1 cellular context compared by ENCODE assay signal in the genomic region with DNA sequence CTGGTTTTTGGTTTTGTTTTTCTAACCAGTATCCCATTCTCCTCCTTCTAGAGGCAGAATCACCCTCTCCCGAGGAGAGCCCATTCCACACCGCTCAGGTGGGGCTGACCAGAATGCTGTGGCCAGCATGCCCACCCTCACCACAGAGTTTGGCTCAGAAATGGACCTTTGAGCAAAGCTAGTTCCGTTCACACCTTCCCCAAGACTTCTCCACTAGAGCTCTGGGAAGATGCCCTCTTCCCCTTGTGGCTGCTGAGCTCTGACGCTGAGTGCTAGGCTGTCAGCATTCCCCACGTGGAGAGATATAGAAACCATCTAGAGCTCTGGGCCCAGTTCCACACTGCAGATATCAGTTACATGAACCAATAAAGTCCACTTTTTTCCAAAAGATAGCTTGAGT.
TF ChIP-seq lines count a peak whose summit lies in the region.

No MANE protein-coding gene starts in this region.

TF ChIP-seq in IMR-90, 13 proteins besides CTCF, POLR2A, EP300 and RAD21:
- no peak for TF ChIP-seq BHLHE40 (IDR thresholded peaks at IDR 0.05; ENCODE audit: low read depth, low read length)
- no peak for TF ChIP-seq CEBPB (IDR thresholded peaks at IDR 0.05; ENCODE audit: low read depth, low read length)
- TF ChIP-seq RFX5 (IDR thresholded peaks at IDR 0.05; ENCODE audit: low read depth, low read length), result no peak
- TF ChIP-seq, protein P1, sequence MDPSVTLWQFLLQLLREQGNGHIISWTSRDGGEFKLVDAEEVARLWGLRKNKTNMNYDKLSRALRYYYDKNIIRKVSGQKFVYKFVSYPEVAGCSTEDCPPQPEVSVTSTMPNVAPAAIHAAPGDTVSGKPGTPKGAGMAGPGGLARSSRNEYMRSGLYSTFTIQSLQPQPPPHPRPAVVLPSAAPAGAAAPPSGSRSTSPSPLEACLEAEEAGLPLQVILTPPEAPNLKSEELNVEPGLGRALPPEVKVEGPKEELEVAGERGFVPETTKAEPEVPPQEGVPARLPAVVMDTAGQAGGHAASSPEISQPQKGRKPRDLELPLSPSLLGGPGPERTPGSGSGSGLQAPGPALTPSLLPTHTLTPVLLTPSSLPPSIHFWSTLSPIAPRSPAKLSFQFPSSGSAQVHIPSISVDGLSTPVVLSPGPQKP (IDR thresholded peaks at IDR 0.05; ENCODE audit: borderline replicate concordance, low read depth, low read length), result no peak
- no peak for TF ChIP-seq MXI1 (IDR thresholded peaks at IDR 0.05; ENCODE audit: borderline replicate concordance, low read depth, low read length)
- TF ChIP-seq MAZ (IDR thresholded peaks at IDR 0.05; ENCODE audit: borderline replicate concordance, low read depth, low read length), result no peak
- TF ChIP-seq FOS (IDR thresholded peaks at IDR 0.05; ENCODE audit: low read depth, low read length), result no peak
- TF ChIP-seq, protein P2, sequence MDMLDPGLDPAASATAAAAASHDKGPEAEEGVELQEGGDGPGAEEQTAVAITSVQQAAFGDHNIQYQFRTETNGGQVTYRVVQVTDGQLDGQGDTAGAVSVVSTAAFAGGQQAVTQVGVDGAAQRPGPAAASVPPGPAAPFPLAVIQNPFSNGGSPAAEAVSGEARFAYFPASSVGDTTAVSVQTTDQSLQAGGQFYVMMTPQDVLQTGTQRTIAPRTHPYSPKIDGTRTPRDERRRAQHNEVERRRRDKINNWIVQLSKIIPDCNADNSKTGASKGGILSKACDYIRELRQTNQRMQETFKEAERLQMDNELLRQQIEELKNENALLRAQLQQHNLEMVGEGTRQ (IDR thresholded peaks at IDR 0.05; ENCODE audit: low read depth, low read length), result no peak
